Comparison of ENCODE assay signal across 12 cellular contexts in genomic region chr4:137623013-137623412, GRCh38.
DNase-seq lines count a peak whose midpoint lies in the region; ATAC-seq and TF ChIP-seq lines count a peak whose summit lies in the region.
"Had no signal": no experiment of that assay in that cellular context is flagged by ENCODE, and none has a peak within 500 bp of the region (broad histone marks: within the 10 kb centered on the region; RNA-seq: fewer than 3 reads in every experiment).

No MANE protein-coding gene starts in this region.

- TF ChIP-seq CTCF in MM.1S (IDR thresholded peaks at IDR 0.05; ENCODE audit: low read length), result no peak
- TF ChIP-seq CTCF in SU-DHL-6 (IDR thresholded peaks at IDR 0.05; ENCODE audit: insufficient read depth, low read length, poor library complexity, severe bottlenecking), result no peak
- no peak for TF ChIP-seq CTCF in neural progenitor cell (IDR thresholded peaks at IDR 0.05)

- H3K27me3 Mint-ChIP-seq in neural progenitor cell (ENCODE audit: insufficient read depth, low read depth), result peaks cover 4% of the 10 kb centered on the region
- H3K27me3 Mint-ChIP-seq: activated naive CD8-positive, alpha-beta T cell treated with anti-CD3 and anti-CD28 coated beads, Interleukin-2, amount 50 U/mL, for 24 hours; stimulated activated naive CD8-positive, alpha-beta T cell treated with anti-CD3 and anti-CD28 coated beads, Interleukin-15, Interleukin-2, amounts not matched to agents 100 ng/mL and 50 ng/mL, for 24 hours had no signal

- H3K9ac ChIP-seq in MM.1S (ENCODE audit: low read length), result no peak overlapping the region
- no peak overlapping the region for H3K9ac ChIP-seq in SU-DHL-6 (ENCODE audit: low read length)
- no peak overlapping the region for H3K9ac ChIP-seq in neural progenitor cell
- H3K9ac ChIP-seq: BLaER1 treated with 17β-estradiol and CSF1 and Interleukin-3, amounts not matched to agents 10 nM and 100 nM had no signal

- H3K27me3 ChIP-seq in MM.1S (replicated peaks; ENCODE audit: insufficient read depth, low read length), result no peaks in the 10 kb centered on the region
- no peaks in the 10 kb centered on the region for H3K27me3 ChIP-seq in SU-DHL-6 (ENCODE audit: low read length)
- H3K27me3 ChIP-seq in neural progenitor cell, result no peaks in the 10 kb centered on the region
- H3K27me3 ChIP-seq: BLaER1 treated with 17β-estradiol and CSF1 and Interleukin-3, amounts not matched to agents 10 nM and 100 nM had no signal

- peak overlapping the region; percentile 98 for H3K27ac Mint-ChIP-seq in neural progenitor cell
- H3K27ac Mint-ChIP-seq: activated naive CD8-positive, alpha-beta T cell treated with anti-CD3 and anti-CD28 coated beads, Interleukin-2, amount 50 U/mL, for 24 hours; stimulated activated naive CD8-positive, alpha-beta T cell treated with anti-CD3 and anti-CD28 coated beads, Interleukin-15, Interleukin-2, amounts not matched to agents 100 ng/mL and 50 ng/mL, for 24 hours had no signal

- H3K4me3 ChIP-seq in MM.1S (ENCODE audit: low read length), result no peak overlapping the region
- no peak overlapping the region for H3K4me3 ChIP-seq in SU-DHL-6 (ENCODE audit: insufficient read depth, low read length, poor library complexity, severe bottlenecking)
- H3K4me3 ChIP-seq in neural progenitor cell, result peak overlapping the region; percentile 23
- H3K4me3 ChIP-seq: BLaER1 treated with 17β-estradiol and CSF1 and Interleukin-3, amounts not matched to agents 10 nM and 100 nM had no signal

- peaks cover 11% of the 10 kb centered on the region for H3K4me1 Mint-ChIP-seq in neural progenitor cell
- H3K4me1 Mint-ChIP-seq: activated naive CD8-positive, alpha-beta T cell treated with anti-CD3 and anti-CD28 coated beads, Interleukin-2, amount 50 U/mL, for 24 hours had no signal

- H4K20me1 ChIP-seq in MM.1S (ENCODE audit: insufficient read depth, low read length) (no peaks in the 10 kb centered on the region), SU-DHL-6 (ENCODE audit: low read depth, low read length) (no peaks in the 10 kb centered on the region), neural progenitor cell (ENCODE audit: low read depth) (no peaks in the 10 kb centered on the region)
- H4K20me1 ChIP-seq: BLaER1 treated with 17β-estradiol and CSF1 and Interleukin-3, amounts not matched to agents 10 nM and 100 nM had no signal

- no peak overlapping the region; the same call in 1 of the 2 replicates for H3K4me2 ChIP-seq in MM.1S (ENCODE audit: low read depth, low read length)
- H3K4me2 ChIP-seq in SU-DHL-6 (ENCODE audit: low read depth, low read length, poor library complexity, severe bottlenecking), result peak overlapping the region; percentile 22
- peak overlapping the region; percentile 56 for H3K4me2 ChIP-seq in neural progenitor cell
- H3K4me2 ChIP-seq: BLaER1 treated with 17β-estradiol and CSF1 and Interleukin-3, amounts not matched to agents 10 nM and 100 nM had no signal

- DNase-seq in MM.1S (peak; percentile 57), neural progenitor cell (ENCODE audit: low spot score) (peak; percentile 73), kidney tubule cell (ENCODE audit: low spot score) (no peak), activated gamma-delta T cell treated with Interleukin-2 at 50 U/mL for 16 hours (no peak), GOT3 (lab: John Stamatoyannopoulos, UW) (no peak)
- DNase-seq: activated naive CD8-positive, alpha-beta T cell treated with anti-CD3 and anti-CD28 coated beads, Interleukin-2, amount 50 U/mL, for 24 hours; hypothalamus; NCI-H1694 treated with DMSO at 0.1 percent for 48 hours had no signal

- H3F3A ChIP-seq in MM.1S (ENCODE audit: insufficient read depth, low read length) (no peaks in the 10 kb centered on the region), SU-DHL-6 (ENCODE audit: insufficient read depth) (no peaks in the 10 kb centered on the region), neural progenitor cell (ENCODE audit: low read depth) (peaks cover 19% of the 10 kb centered on the region)

- H3K36me3 ChIP-seq in MM.1S (replicated peaks; ENCODE audit: insufficient read depth, low read length), result no peaks in the 10 kb centered on the region
- H3K36me3 ChIP-seq in SU-DHL-6 (ENCODE audit: low read length), result no peaks in the 10 kb centered on the region
- H3K36me3 ChIP-seq in neural progenitor cell, result no peaks in the 10 kb centered on the region
- H3K36me3 ChIP-seq: BLaER1 treated with 17β-estradiol and CSF1 and Interleukin-3, amounts not matched to agents 10 nM and 100 nM had no signal

- H3K36me3 Mint-ChIP-seq in neural progenitor cell, result peaks cover under 1% of the 10 kb centered on the region

- no peaks in the 10 kb centered on the region for H3K9me3 ChIP-seq in MM.1S (replicated peaks; ENCODE audit: insufficient read depth, low read length)
- no peaks in the 10 kb centered on the region for H3K9me3 ChIP-seq in SU-DHL-6 (ENCODE audit: insufficient read depth, low read length)
- H3K9me3 ChIP-seq in neural progenitor cell (ENCODE audit: low read depth), result no peaks in the 10 kb centered on the region
- H3K9me3 ChIP-seq: BLaER1 treated with 17β-estradiol and CSF1 and Interleukin-3, amounts not matched to agents 10 nM and 100 nM had no signal

- H3K9me2 ChIP-seq in MM.1S (replicated peaks; ENCODE audit: insufficient read depth, low read length), result no peaks in the 10 kb centered on the region
- no peaks in the 10 kb centered on the region for H3K9me2 ChIP-seq in SU-DHL-6 (replicated peaks; ENCODE audit: insufficient read depth, low read length)

- H2AFZ ChIP-seq in MM.1S (ENCODE audit: low read length) (no peak overlapping the region), SU-DHL-6 (ENCODE audit: low read depth, low read length, severe bottlenecking) (peak overlapping the region; percentile 26), neural progenitor cell (replicated peaks) (peak overlapping the region; percentile 51)

- no peak overlapping the region; the same call in 1 of the 2 replicates for H3K27ac ChIP-seq in MM.1S (ENCODE audit: low read length)
- no peak overlapping the region for H3K27ac ChIP-seq in SU-DHL-6 (ENCODE audit: low read depth, low read length)
- H3K27ac ChIP-seq in neural progenitor cell, result peak overlapping the region; percentile 94
- H3K27ac ChIP-seq: BLaER1 treated with 17β-estradiol and CSF1 and Interleukin-3, amounts not matched to agents 10 nM and 100 nM had no signal

- H3K4me1 ChIP-seq in MM.1S (ENCODE audit: low read length) (peaks cover 7% of the 10 kb centered on the region; the same call in 1 of the 2 replicates), neural progenitor cell (peaks cover 55% of the 10 kb centered on the region)
- H3K4me1 ChIP-seq: BLaER1 treated with 17β-estradiol and CSF1 and Interleukin-3, amounts not matched to agents 10 nM and 100 nM had no signal

- no peaks in the 10 kb centered on the region for H3K79me2 ChIP-seq in MM.1S (ENCODE audit: low read length)
- H3K79me2 ChIP-seq in SU-DHL-6 (ENCODE audit: insufficient read depth, low read length), result no peaks in the 10 kb centered on the region
- H3K79me2 ChIP-seq in neural progenitor cell (ENCODE audit: low read depth), result no peaks in the 10 kb centered on the region

- ATAC-seq in GM21786 (IDR thresholded peaks at IDR 0.05; ENCODE audit: unreplicated experiment), result peak; percentile 69
- ATAC-seq: activated naive CD8-positive, alpha-beta T cell treated with anti-CD3 and anti-CD28 coated beads, Interleukin-2, amount 50 U/mL, for 24 hours had no signal

- no peak overlapping the region for H3K4me3 Mint-ChIP-seq in neural progenitor cell
- H3K4me3 Mint-ChIP-seq: activated naive CD8-positive, alpha-beta T cell treated with anti-CD3 and anti-CD28 coated beads, Interleukin-2, amount 50 U/mL, for 24 hours; stimulated activated naive CD8-positive, alpha-beta T cell treated with anti-CD3 and anti-CD28 coated beads, Interleukin-15, Interleukin-2, amounts not matched to agents 100 ng/mL and 50 ng/mL, for 24 hours had no signal

- H3K9me3 Mint-ChIP-seq in neural progenitor cell, result no peaks in the 10 kb centered on the region
- H3K9me3 Mint-ChIP-seq: activated naive CD8-positive, alpha-beta T cell treated with anti-CD3 and anti-CD28 coated beads, Interleukin-2, amount 50 U/mL, for 24 hours; stimulated activated naive CD8-positive, alpha-beta T cell treated with anti-CD3 and anti-CD28 coated beads, Interleukin-15, Interleukin-2, amounts not matched to agents 100 ng/mL and 50 ng/mL, for 24 hours had no signal

Comparison
In these comparisons a context has a peak if more than half of its experiments do, and no peak if none do; other contexts are left out.
1. DNase-seq: peak in MM.1S (single experiment) and neural progenitor cell (single experiment); none in kidney tubule cell (single experiment), activated gamma-delta T cell treated with Interleukin-2 at 50 U/mL for 16 hours (single experiment) and GOT3 (single experiment).